Comparison of ENCODE assay signal across 36 cellular contexts in genomic region chr5:88263349-88263748, GRCh38.
"Had no signal": no experiment of that assay in that cellular context is flagged by ENCODE, and none has a peak within 500 bp of the region (broad histone marks: within the 10 kb centered on the region; RNA-seq: fewer than 3 reads in every experiment).

No MANE protein-coding gene starts in this region.

- DNase-seq: activated B cell treated with CpG ODN at 0.5 μM for 24 hours; activated CD4-positive, alpha-beta memory T cell treated with anti-CD3 and anti-CD28 coated beads for 36 hours; activated CD4-positive, alpha-beta T cell treated with anti-CD3 and anti-CD28 coated beads for 4 hours; activated CD4-positive, alpha-beta T cell treated with anti-CD3 and anti-CD28 coated beads, Interleukin-2, amount 10 ng/mL, durations not matched to agents 24 days and 14 days; activated CD4-positive, alpha-beta T cell treated with anti-CD3 and anti-CD28 coated beads, Interleukin-2, amount 50 U/mL, for 1 hour; activated CD4-positive, alpha-beta T cell treated with anti-CD3 and anti-CD28 coated beads, Interleukin-2, amount 50 U/mL, for 4 hours; activated CD4-positive, CD25-positive, alpha-beta regulatory T cell treated with anti-CD3 and anti-CD28 coated beads, Interleukin-2, amount 50 U/mL, for 72 hours; activated CD8-positive, alpha-beta memory T cell treated with anti-CD3 and anti-CD28 coated beads, Interleukin-2, amount 50 U/mL, for 4 hours; activated CD8-positive, alpha-beta T cell treated with anti-CD3 and anti-CD28 coated beads for 36 hours; activated effector memory CD4-positive, alpha-beta T cell treated with Interleukin-2 at 50 U/mL for 16 hours; activated gamma-delta T cell; activated naive CD4-positive, alpha-beta T cell treated with anti-CD3 and anti-CD28 coated beads for 36 hours; activated naive CD8-positive, alpha-beta T cell treated with anti-CD3 and anti-CD28 coated beads, Interleukin-2, amount 10 ng/mL, durations not matched to agents 7 days and 5 days; activated naive CD8-positive, alpha-beta T cell treated with anti-CD3 and anti-CD28 coated beads, Interleukin-2, amount 50 U/mL, for 24 hours; activated T-cell treated with anti-CD3 and anti-CD28 coated beads for 4 hours; activated T-cell treated with anti-CD3 and anti-CD28 coated beads, Interleukin-2, amount 50 U/mL, for 1 hour; activated T-cell treated with anti-CD3 and anti-CD28 coated beads, Interleukin-2, amount 50 U/mL, for 48 hours; amygdala; anterior cingulate cortex; body of pancreas; brain microvascular endothelial cell; central memory CD4-positive, alpha-beta T cell; SW 1271; T-helper 1 cell; T-helper 2 cell; T-helper 9 cell had no signal

- H3K27me3 Mint-ChIP-seq: activated B cell treated with CpG ODN at 0.5 μM for 24 hours; activated CD4-positive, alpha-beta memory T cell treated with anti-CD3 and anti-CD28 coated beads for 36 hours; activated CD4-positive, alpha-beta T cell treated with anti-CD3 and anti-CD28 coated beads, Interleukin-2, amount 10 ng/mL, durations not matched to agents 24 days and 14 days; activated CD8-positive, alpha-beta T cell treated with anti-CD3 and anti-CD28 coated beads for 36 hours; activated naive CD4-positive, alpha-beta T cell treated with anti-CD3 and anti-CD28 coated beads, Interleukin-2, amount 50 U/mL, for 24 hours; activated naive CD8-positive, alpha-beta T cell; activated naive CD8-positive, alpha-beta T cell treated with anti-CD3 and anti-CD28 coated beads, Interleukin-2, amount 10 ng/mL, durations not matched to agents 7 days and 5 days; activated naive CD8-positive, alpha-beta T cell treated with anti-CD3 and anti-CD28 coated beads, Interleukin-2, amount 50 U/mL, for 24 hours had no signal

- H3K9me3 ChIP-seq: ascending aorta, body of pancreas, breast epithelium had no signal

- H3K4me3 Mint-ChIP-seq: activated B cell treated with CpG ODN at 0.5 μM for 24 hours; activated CD4-positive, alpha-beta memory T cell treated with anti-CD3 and anti-CD28 coated beads for 36 hours; activated CD4-positive, alpha-beta T cell treated with anti-CD3 and anti-CD28 coated beads, Interleukin-2, amount 10 ng/mL, durations not matched to agents 24 days and 14 days; activated CD8-positive, alpha-beta T cell treated with anti-CD3 and anti-CD28 coated beads for 36 hours; activated naive CD4-positive, alpha-beta T cell treated with anti-CD3 and anti-CD28 coated beads for 36 hours; activated naive CD4-positive, alpha-beta T cell treated with anti-CD3 and anti-CD28 coated beads, Interleukin-2, amount 50 U/mL, for 24 hours; activated naive CD8-positive, alpha-beta T cell; activated naive CD8-positive, alpha-beta T cell treated with anti-CD3 and anti-CD28 coated beads, Interleukin-2, amount 10 ng/mL, durations not matched to agents 7 days and 5 days; activated naive CD8-positive, alpha-beta T cell treated with anti-CD3 and anti-CD28 coated beads, Interleukin-2, amount 50 U/mL, for 24 hours; activated T-helper 1 cell treated with anti-CD3 and anti-CD28 coated beads, Interleukin-12 subunit alpha, Interleukin-12 subunit beta, Interleukin-2, Interleukin-4 antibody, amounts not matched to agents 30 ng/mL and 10 ng/mL and 1 ng/mL, durations not matched to agents 14 hours and 24 hours and 36 hours; T-helper 1 cell treated with Interleukin-12 subunit alpha and Interleukin-12 subunit beta and Interleukin-4 antibody, amounts not matched to agents 30 μg/mL and 1 μg/mL, for 36 hours; T-helper 2 cell treated with Interferon-gamma antibody and Interleukin-4, amounts not matched to agents 5 μg/mL and 100 μg/mL, for 36 hours had no signal

- H3K27ac ChIP-seq: ascending aorta, body of pancreas, brain microvascular endothelial cell, breast epithelium, VCaP had no signal

- H3K36me3 ChIP-seq: ascending aorta, brain microvascular endothelial cell, breast epithelium had no signal

- H3K4me3 ChIP-seq: ascending aorta, body of pancreas, breast epithelium had no signal

- H3K27ac Mint-ChIP-seq: activated B cell treated with CpG ODN at 0.5 μM for 24 hours; activated CD4-positive, alpha-beta memory T cell treated with anti-CD3 and anti-CD28 coated beads for 36 hours; activated CD4-positive, alpha-beta T cell treated with anti-CD3 and anti-CD28 coated beads, Interleukin-2, amount 10 ng/mL, durations not matched to agents 24 days and 14 days; activated CD8-positive, alpha-beta T cell treated with anti-CD3 and anti-CD28 coated beads for 36 hours; activated naive CD4-positive, alpha-beta T cell treated with anti-CD3 and anti-CD28 coated beads for 36 hours; activated naive CD4-positive, alpha-beta T cell treated with anti-CD3 and anti-CD28 coated beads, Interleukin-2, amount 50 U/mL, for 24 hours; activated naive CD8-positive, alpha-beta T cell; activated naive CD8-positive, alpha-beta T cell treated with anti-CD3 and anti-CD28 coated beads, Interleukin-2, amount 10 ng/mL, durations not matched to agents 7 days and 5 days; activated naive CD8-positive, alpha-beta T cell treated with anti-CD3 and anti-CD28 coated beads, Interleukin-2, amount 50 U/mL, for 24 hours; activated T-helper 1 cell treated with anti-CD3 and anti-CD28 coated beads, Interleukin-12 subunit alpha, Interleukin-12 subunit beta, Interleukin-2, Interleukin-4 antibody, amounts not matched to agents 30 ng/mL and 10 ng/mL and 1 ng/mL, durations not matched to agents 14 hours and 24 hours and 36 hours; activated T-helper 2 cell treated with anti-CD3 and anti-CD28 coated beads, Interferon-gamma antibody, Interleukin-2, Interleukin-4, amounts not matched to agents 10 μg/mL and 5 μg/mL and 100 μg/mL, durations not matched to agents 14 hours and 24 hours and 36 hours; T-helper 1 cell treated with Interleukin-12 subunit alpha and Interleukin-12 subunit beta and Interleukin-4 antibody, amounts not matched to agents 30 μg/mL and 1 μg/mL, for 36 hours; T-helper 2 cell treated with Interferon-gamma antibody and Interleukin-4, amounts not matched to agents 5 μg/mL and 100 μg/mL, for 36 hours had no signal

- H3K27me3 ChIP-seq: ascending aorta, body of pancreas, brain microvascular endothelial cell, breast epithelium had no signal

- FAIRE-seq: TTC549 had no signal

- H3K9me3 Mint-ChIP-seq: activated B cell treated with CpG ODN at 0.5 μM for 24 hours; activated naive CD4-positive, alpha-beta T cell treated with anti-CD3 and anti-CD28 coated beads, Interleukin-2, amount 50 U/mL, for 24 hours; activated naive CD8-positive, alpha-beta T cell treated with anti-CD3 and anti-CD28 coated beads, Interleukin-2, amount 10 ng/mL, durations not matched to agents 7 days and 5 days had no signal

- H3K4me1 ChIP-seq: breast epithelium had no signal

- ATAC-seq: activated CD8-positive, alpha-beta T cell treated with anti-CD3 and anti-CD28 coated beads for 36 hours; activated naive CD8-positive, alpha-beta T cell treated with anti-CD3 and anti-CD28 coated beads, Interleukin-2, amount 50 U/mL, for 24 hours; body of pancreas had no signal
